In genomic region chr3:140246578-140246977, GRCh38 we compare ENCODE assay signal across 23 cellular contexts.
"Had no signal": no experiment of that assay in that cellular context is flagged by ENCODE, and none has a peak within 500 bp of the region (broad histone marks: within the 10 kb centered on the region; RNA-seq: fewer than 3 reads in every experiment).

No MANE protein-coding gene starts in this region.

- H3K27me3 ChIP-seq: SJSA1 had no signal

- H3K4me3 ChIP-seq: SJSA1, SK-N-MC had no signal

- DNase-seq: KBM-7, MV-4-11, NCI-H1048, NCI-H1105, NCI-H1417, NCI-H1436 treated with DMSO at 0.1 percent for 48 hours, NCI-H1694, NCI-H1930, NCI-H2081, NCI-H2107, NCI-H2171, NCI-H226, NCI-H446, NCI-H510A, NCI-H524 treated with DMSO at 0.1 percent for 48 hours, NCI-H69, NCI-H774, Right ventricle myocardium superior, RPMI8226, SIG-M5 had no signal

- FAIRE-seq: RCC 7860 had no signal

- H3K36me3 ChIP-seq: SJSA1 had no signal

- H3K9me3 ChIP-seq: SJSA1 had no signal

- H3K4me1 ChIP-seq: SJSA1 had no signal

- H3K27ac ChIP-seq: SJSA1, SK-N-MC had no signal
